In the genomic region with DNA sequence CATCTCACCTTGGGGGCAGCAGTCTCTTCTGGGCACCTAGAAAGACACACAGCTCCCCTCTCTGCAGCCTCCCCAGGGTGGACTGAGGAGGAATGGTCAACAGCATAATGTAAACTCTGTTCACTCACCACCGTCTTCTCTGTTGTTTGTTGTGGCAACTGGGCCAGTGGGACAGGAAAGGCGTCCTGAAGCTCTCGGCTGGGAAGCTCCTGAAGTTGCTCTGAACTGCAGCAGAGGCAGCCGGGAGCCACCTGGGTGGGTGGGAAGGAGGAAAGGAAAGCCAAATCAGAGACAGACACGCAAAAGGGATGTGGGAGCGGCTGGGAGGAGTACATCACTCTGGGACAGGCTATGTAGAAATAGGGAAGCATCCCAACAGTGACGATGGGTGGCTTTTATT, we compare ENCODE assay signal across 28 cellular contexts. TPM values are rescaled to one million over a fixed set of nuclear protein-coding genes. Genes with fewer than 3 reads are reported as not detected.
"Had no signal": no experiment of that assay in that cellular context is flagged by ENCODE, and none has a peak within 500 bp of the region (broad histone marks: within the 10 kb centered on the region; RNA-seq: fewer than 3 reads in every experiment).

No MANE protein-coding gene starts in this region.

- ATAC-seq: activated T-helper 17 cell treated with anti-CD3 and anti-CD28 coated beads, Interleukin-2, amount 50 U/mL, for 72 hours; left colon; naive thymus-derived CD8-positive, alpha-beta T cell; sciatic nerve; stimulated activated naive CD8-positive, alpha-beta T cell treated with anti-CD3 and anti-CD28 coated beads, Interleukin-15, amount 100 ng/mL, for 72 hours; upper lobe of right lung had no signal

- H3K4me3 ChIP-seq: neural progenitor cell, skin epidermis, thyroid gland, upper lobe of right lung had no signal

- H3K9me3 ChIP-seq: thyroid gland had no signal

- DNase-seq: activated CD4-positive, alpha-beta memory T cell treated with anti-CD3 and anti-CD28 coated beads, Interleukin-2, amount 10 ng/mL, durations not matched to agents 7 days and 5 days; activated CD4-positive, alpha-beta T cell treated with anti-CD3 and anti-CD28 coated beads, Interleukin-2, amount 10 ng/mL, durations not matched to agents 24 days and 14 days; activated CD4-positive, CD25-positive, alpha-beta regulatory T cell treated with anti-CD3 and anti-CD28 coated beads, Interleukin-2, amount 50 U/mL, for 72 hours; activated CD8-positive, alpha-beta memory T cell treated with anti-CD3 and anti-CD28 coated beads, Interleukin-2, amount 50 U/mL, for 48 hours; activated gamma-delta T cell treated with Interleukin-2 at 50 U/mL for 16 hours; activated naive CD4-positive, alpha-beta T cell treated with anti-CD3 and anti-CD28 coated beads, Interleukin-2, amount 50 U/mL, for 16 hours; activated T-cell treated with anti-CD3 and anti-CD28 coated beads, Interleukin-2, amount 50 U/mL, for 24 hours; amniotic stem cell; cerebellar nuclear complex; cortex of kidney; foreskin fibroblast; head of caudate nucleus; hippocampal formation; kidney; left colon; naive thymus-derived CD8-positive, alpha-beta T cell; posterior cingulate gyrus; stimulated activated CD4-positive, alpha-beta T cell treated with anti-CD3 and anti-CD28 coated beads, Interleukin-4, amount 100 ng/mL, for 24 hours; stimulated activated naive CD8-positive, alpha-beta T cell treated with anti-CD3 and anti-CD28 coated beads, Interleukin-15, amount 100 ng/mL, for 72 hours; substantia nigra; T-helper 9 cell; thyroid gland; upper lobe of right lung had no signal

- H3K36me3 ChIP-seq: thyroid gland, upper lobe of right lung had no signal

- H3K4me2 ChIP-seq: neural progenitor cell had no signal

- H3K27ac ChIP-seq: neural progenitor cell, skin epidermis, thyroid gland, upper lobe of right lung had no signal

- H3K4me1 ChIP-seq: neural progenitor cell, thyroid gland, upper lobe of right lung had no signal

- FAIRE-seq: endothelial cell of umbilical vein, kidney had no signal

- H3K9ac ChIP-seq: neural progenitor cell had no signal

- H3K27me3 ChIP-seq: neural progenitor cell, thyroid gland, upper lobe of right lung had no signal

- H2AFZ ChIP-seq: neural progenitor cell had no signal

RNA-seq across cellular contexts. Expression of gene MYLK, which starts 52.7 kb away (rescaled TPM):
- total RNA-seq: naive thymus-derived CD8-positive, alpha-beta T cell had no signal
